In the genomic region with DNA sequence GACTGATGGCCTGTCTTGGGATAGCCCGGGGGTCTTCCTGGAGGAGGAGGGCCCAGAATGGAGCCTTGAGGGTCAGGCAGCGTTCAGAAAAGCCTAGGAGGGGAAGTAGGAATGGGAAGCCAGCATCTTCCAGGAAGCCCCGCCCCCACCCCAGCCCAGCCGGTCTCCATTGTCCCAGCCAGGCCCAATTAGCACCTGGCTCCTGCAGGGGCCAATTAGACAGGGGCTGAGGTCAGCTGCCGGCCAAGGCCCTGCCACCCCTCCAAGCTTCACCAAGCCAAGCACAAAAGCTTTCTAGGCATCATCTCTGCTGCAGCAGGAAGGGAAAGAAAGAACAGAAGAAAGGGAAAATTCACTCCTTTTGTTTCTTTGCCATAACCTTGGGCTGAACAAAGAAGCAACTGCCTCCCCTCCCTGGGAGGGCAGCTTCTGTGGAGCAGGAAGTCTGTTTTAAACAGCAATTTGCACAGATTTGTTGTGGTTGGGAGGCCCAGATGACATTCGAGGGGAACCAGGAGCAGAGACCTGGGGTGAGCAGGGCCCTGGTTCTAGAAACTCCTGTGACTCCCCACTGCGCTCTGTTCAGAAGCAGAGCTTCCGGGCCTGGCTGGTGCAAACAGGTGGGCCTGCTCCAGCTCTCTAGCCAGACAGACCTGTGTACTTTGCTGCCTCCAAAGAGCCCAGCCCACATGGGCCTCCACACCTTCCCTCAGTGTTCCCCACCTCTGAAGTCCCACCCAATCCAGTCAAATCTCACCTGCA, we compare ENCODE assay signal across 11 cellular contexts. TPM values are rescaled to one million over a fixed set of nuclear protein-coding genes. Genes with fewer than 3 reads are reported as not detected.
DNase-seq lines count a peak whose midpoint lies in the region; ATAC-seq and TF ChIP-seq lines count a peak whose summit lies in the region.
"Had no signal": no experiment of that assay in that cellular context is flagged by ENCODE, and none has a peak within 500 bp of the region (broad histone marks: within the 10 kb centered on the region; RNA-seq: fewer than 3 reads in every experiment).

No MANE protein-coding gene starts in this region.

- DNase-seq in COR-L47 (lab: John Stamatoyannopoulos, UW) (peak; percentile 66), IMR-90 (no peak), WERI-Rb-1 (peak; percentile 21), mesendoderm (peak; percentile 91), suprapubic skin (ENCODE audit: low spot score in 2 of 2) (no peak), AML-193 (lab: John Stamatoyannopoulos, UW) (no peak), NCI-H345 (lab: John Stamatoyannopoulos, UW) (no peak)

- H3K27me3 ChIP-seq in IMR-90 (ENCODE audit: control insufficient read depth, insufficient read depth, low read length) (peaks cover 6% of the 10 kb centered on the region), WERI-Rb-1 (ENCODE audit: insufficient read depth, low read depth, severe bottlenecking) (no peaks in the 10 kb centered on the region), mesendoderm (ENCODE audit: insufficient read depth, low read length, poor library complexity) (no peaks in the 10 kb centered on the region), suprapubic skin (no peaks in the 10 kb centered on the region)

- no peak overlapping the region for H3K4me2 ChIP-seq in IMR-90 (ENCODE audit: low read depth, low read length)
- H3K4me2 ChIP-seq in mesendoderm (ENCODE audit: low read length) = no peak overlapping the region
- H3K4me2 ChIP-seq: smooth muscle cell had no signal

- no peak overlapping the region for H4K5ac ChIP-seq in IMR-90 (ENCODE audit: low read depth, low read length)
- no peak overlapping the region for H4K5ac ChIP-seq in mesendoderm (ENCODE audit: low read length)

- H3K23ac ChIP-seq in IMR-90 (ENCODE audit: low read depth, low read length) (no peak overlapping the region), mesendoderm (ENCODE audit: low read length) (no peak overlapping the region)

- WGBS in IMR-90 (ENCODE audit: extremely low coverage in 2 of 2, insufficient read length in 1 of 2), 2 experiments = 88% methylated on average over 3 of the region's 8 CpGs; no CpG with 5 or more reads in 1 of the 2 experiments
- no CpG with 5 or more reads among the region's 8 CpGs for WGBS in mesendoderm (ENCODE audit: extremely low coverage, insufficient coverage, low lambda C conversion rate)
- WGBS in suprapubic skin = 46% methylated on average over 4 of the region's 8 CpGs

- H4K8ac ChIP-seq in IMR-90 (ENCODE audit: low read depth in 2 of 2, low read length in 2 of 2) (no peak overlapping the region), mesendoderm (ENCODE audit: low read depth, low read length) (no peak overlapping the region)

- H2BK120ac ChIP-seq in IMR-90 (ENCODE audit: low read depth, low read length) (no peak overlapping the region), mesendoderm (ENCODE audit: low read depth, low read length) (no peak overlapping the region)

- in situ Hi-C loops in IMR-90 (cut with MboI; ENCODE audit: low sequenced_read_pairs) = loop anchor here (5.0 kb wide), 2 partner anchors 267 to 342 kb away; no protein-coding TSS in a partner anchor

- H3K9ac ChIP-seq in IMR-90 (ENCODE audit: low read depth, low read length) (no peak overlapping the region), mesendoderm (ENCODE audit: low read length) (no peak overlapping the region)

- H2BK15ac ChIP-seq in IMR-90 (ENCODE audit: low read depth, low read length) (no peak overlapping the region), mesendoderm (replicated peaks; ENCODE audit: low read depth) (no peak overlapping the region)

- H3K4me1 ChIP-seq in IMR-90 (ENCODE audit: control insufficient read depth, insufficient read depth, low read length) (peaks cover 14% of the 10 kb centered on the region; the same call in 1 of the 2 replicates), mesendoderm (ENCODE audit: control insufficient read depth, low read depth, low read length) (peaks cover 8% of the 10 kb centered on the region), suprapubic skin (peaks cover 42% of the 10 kb centered on the region)

- H3K18ac ChIP-seq in IMR-90 (ENCODE audit: low read depth, low read length) = no peak overlapping the region
- H3K18ac ChIP-seq in mesendoderm (ENCODE audit: low read length) = no peak overlapping the region

- H3K4me3 ChIP-seq in IMR-90 (ENCODE audit: insufficient read depth, low read depth, low read length) = no peak overlapping the region
- H3K4me3 ChIP-seq in WERI-Rb-1 (ENCODE audit: low read depth, low read length) = no peak overlapping the region
- H3K4me3 ChIP-seq in mesendoderm (ENCODE audit: low read length) = no peak overlapping the region
- H3K4me3 ChIP-seq in suprapubic skin = no peak overlapping the region
- H3K4me3 ChIP-seq: smooth muscle cell had no signal

- H3K79me2 ChIP-seq in mesendoderm (ENCODE audit: control insufficient read depth, insufficient read depth, low read length) = no peaks in the 10 kb centered on the region

- no peak overlapping the region; the same call in 1 of the 2 replicates for H3K4ac ChIP-seq in IMR-90 (ENCODE audit: low read depth, low read length)
- H3K4ac ChIP-seq in mesendoderm (ENCODE audit: low read depth, low read length) = peak overlapping the region; percentile 29

- no peaks in the 10 kb centered on the region for H3K9me3 ChIP-seq in IMR-90 (ENCODE audit: control insufficient read depth, insufficient read depth, low read length)
- no peaks in the 10 kb centered on the region for H3K9me3 ChIP-seq in WERI-Rb-1 (ENCODE audit: severe bottlenecking)
- no peaks in the 10 kb centered on the region for H3K9me3 ChIP-seq in suprapubic skin

- no peak overlapping the region for H3K14ac ChIP-seq in IMR-90 (replicated peaks; ENCODE audit: low read depth, low read length)

- no peak for TF ChIP-seq POLR2A in IMR-90 (IDR thresholded peaks at IDR 0.05; ENCODE audit: low read depth, low read length)
- no peak for TF ChIP-seq POLR2A in suprapubic skin (IDR thresholded peaks at IDR 0.05)

- POLR2A ChIA-PET in IMR-90 (lab: Charles Lee; ENCODE audit: unreplicated experiment) = no interaction called here

- no peak for ATAC-seq in IMR-90 (ENCODE audit: low read depth)
- ATAC-seq in HG02852 (IDR thresholded peaks at IDR 0.05; ENCODE audit: unreplicated experiment) = no peak
- ATAC-seq: stimulated activated effector memory CD8-positive, alpha-beta T cell treated with anti-CD3 and anti-CD28 coated beads, Interleukin-12 subunit alpha, Interleukin-12 subunit beta, amount 100 ng/mL, for 72 hours had no signal

- H2BK20ac ChIP-seq in IMR-90 (ENCODE audit: low read depth, low read length) = 0 out of 2 replicates have a peak overlapping the region, but pooled peaks have one; percentile 25

- H3K79me1 ChIP-seq in IMR-90 (ENCODE audit: low read depth in 1 of 2, low read length in 2 of 2) (no peaks in the 10 kb centered on the region), mesendoderm (ENCODE audit: low read length) (no peaks in the 10 kb centered on the region)

- H4K20me1 ChIP-seq in IMR-90 (ENCODE audit: insufficient read depth, low read length) = no peaks in the 10 kb centered on the region

- H2BK5ac ChIP-seq in IMR-90 (ENCODE audit: low read depth, low read length, poor library complexity, severe bottlenecking) (no peak overlapping the region), mesendoderm (ENCODE audit: low read length) (no peak overlapping the region)

- no peak overlapping the region for H3K27ac ChIP-seq in IMR-90 (ENCODE audit: insufficient read depth, low read length)
- peak overlapping the region; percentile 60 for H3K27ac ChIP-seq in WERI-Rb-1
- H3K27ac ChIP-seq in mesendoderm (ENCODE audit: low read depth, low read length) = no peak overlapping the region
- H3K27ac ChIP-seq in suprapubic skin = no peak overlapping the region

- TF ChIP-seq CTCF in IMR-90 (conservative IDR thresholded peaks at IDR 0.05; ENCODE audit: low read depth, low read length) (no peak), WERI-Rb-1 (IDR thresholded peaks at IDR 0.05; ENCODE audit: low read depth, low read length) (no peak), suprapubic skin (IDR thresholded peaks at IDR 0.05) (no peak)

- no peak for TF ChIP-seq RAD21 in IMR-90 (IDR thresholded peaks at IDR 0.05; ENCODE audit: low read length)

- H3K56ac ChIP-seq in IMR-90 (ENCODE audit: extremely low read depth, insufficient read depth, low read length) = no peak overlapping the region
- peak overlapping the region; percentile 81 for H3K56ac ChIP-seq in mesendoderm (ENCODE audit: low read length)

- H3K36me3 ChIP-seq in IMR-90 (ENCODE audit: control insufficient read depth, insufficient read depth, low read length) = no peaks in the 10 kb centered on the region
- no peaks in the 10 kb centered on the region for H3K36me3 ChIP-seq in WERI-Rb-1
- H3K36me3 ChIP-seq in mesendoderm (ENCODE audit: control insufficient read depth, insufficient read depth, low read length) = no peaks in the 10 kb centered on the region
- H3K36me3 ChIP-seq in suprapubic skin = no peaks in the 10 kb centered on the region

- H2AK5ac ChIP-seq in IMR-90 (ENCODE audit: low read depth, low read length) = 0 out of 2 replicates have a peak overlapping the region, but pooled peaks have one; percentile 24
- no peak overlapping the region for H2AK5ac ChIP-seq in mesendoderm (ENCODE audit: low read length)

- no peaks in the 10 kb centered on the region; the same call in 1 of the 2 replicates for H3K9me1 ChIP-seq in IMR-90 (ENCODE audit: insufficient read depth, low read length)

- no TSS peak for BruUV-seq in IMR-90 (replicated peaks; lab: Mats Ljungman, UMichigan)

- TF ChIP-seq EP300 in suprapubic skin (IDR thresholded peaks at IDR 0.05) = no peak

- dilution Hi-C loops in IMR-90 (cut with HindIII; ENCODE audit: low sequenced_read_pairs, unreplicated experiment) = no loop called here

- intact Hi-C loops in IMR-90 (cut with micrococcal nuclease) = no loop called here

- H2AFZ ChIP-seq in IMR-90 (replicated peaks; ENCODE audit: low read length, poor library complexity) = peak overlapping the region; percentile 48

- CTCF ChIA-PET in IMR-90 (lab: Yijun Ruan, JAX) = interaction anchor here (0.5 to 2.8 kb wide), 4 partner anchors 12 to 266 kb away, joined by 3 to 18 read pairs (median 5); no protein-coding TSS in a partner anchor

- no peak overlapping the region; the same call in 1 of the 2 replicates for H4K91ac ChIP-seq in IMR-90 (ENCODE audit: insufficient read depth, low read depth, low read length)

- H2AK9ac ChIP-seq in IMR-90 (replicated peaks; ENCODE audit: low read depth, low read length, poor library complexity) = peak overlapping the region; percentile 15

RNA-seq across cellular contexts. Expression of a gene that starts 47.7 kb away (rescaled TPM):
- total RNA-seq in IMR-90 (2012; rRNA removed) = 0.18 and 0.28 TPM in 2 replicates
- polyA plus RNA-seq in IMR-90 (2012; rRNA removed) = 0.46 and 0.50 TPM in 2 replicates
- polyA plus RNA-seq in IMR-90 (2012; cell fraction: cytosol; rRNA removed) = 0.17 and 0.60 TPM in 2 replicates
- polyA plus RNA-seq in IMR-90 (2012; cell fraction: nucleus; rRNA removed; ENCODE audit: low replicate concordance) = 0.23 and 0.26 TPM in 2 replicates
- polyA plus RNA-seq in mesendoderm (2013, experiment 1 of 2) = 2.5 TPM
- 2.9 TPM for polyA plus RNA-seq in mesendoderm (2013, experiment 2 of 2)
- 1 to 10 TPM in 1 of 4 donors, under 1 TPM in 2, not detected in 1; 0.47 to 1.4 (median 0.53) TPM for total RNA-seq in suprapubic skin
- total RNA-seq: lung microvascular endothelial cell had no signal

Comparison
In these comparisons a context has a peak if more than half of its experiments do, and no peak if none do; other contexts are left out.
1. DNase-seq: peak in COR-L47 (single experiment), WERI-Rb-1 (single experiment) and mesendoderm (single experiment); none in IMR-90 (single experiment), suprapubic skin (0 of 2), AML-193 (0 of 2) and NCI-H345 (single experiment).